In genomic region chr17:37848690-37849616, GRCh38 we compare ENCODE assay signal across 8 cellular contexts.
DNase-seq lines count a peak whose midpoint lies in the region; ATAC-seq lines count a peak whose summit lies in the region.

No MANE protein-coding gene starts in this region.

- H3K27me3 ChIP-seq in H7 (ENCODE audit: control insufficient read depth, insufficient read depth, low read length): no peaks in the 10 kb centered on the region

- ATAC-seq in HG02981 (IDR thresholded peaks at IDR 0.05; ENCODE audit: unreplicated experiment): peak; percentile 72
- no peak for ATAC-seq in HG03457 (IDR thresholded peaks at IDR 0.05; ENCODE audit: unreplicated experiment)

- H3K4me3 ChIP-seq in H7 (ENCODE audit: insufficient read depth, low read depth, low read length): no peak overlapping the region

- peak; percentile 77 for DNase-seq in SIG-M5 treated with dmso at 0.1 percent for 504 hours (lab: John Stamatoyannopoulos, UW; ENCODE audit: unreplicated experiment)
- DNase-seq in SIG-M5 (lab: John Stamatoyannopoulos, UW): no peak
- DNase-seq in SW480 (ENCODE audit: low spot score): peak; percentile 82
- peak; percentile 84 for DNase-seq in hepatic stellate cell (ENCODE audit: low spot score)
- no peak for DNase-seq in H7
- no peak for DNase-seq in activated gamma-delta T cell (lab: John Stamatoyannopoulos, UW)

- H3K36me3 ChIP-seq in H7 (replicated peaks; ENCODE audit: control insufficient read depth, insufficient read depth, low read length): no peaks in the 10 kb centered on the region

Comparison
In these comparisons a context has a peak if more than half of its experiments do, and no peak if none do; other contexts are left out.
1. DNase-seq: peak in SIG-M5 treated with dmso at 0.1 percent for 504 hours (single experiment), SW480 (single experiment) and hepatic stellate cell (single experiment); none in SIG-M5 (single experiment), H7 (single experiment) and activated gamma-delta T cell (single experiment).